8 cellular contexts compared by ENCODE assay signal in the genomic region with DNA sequence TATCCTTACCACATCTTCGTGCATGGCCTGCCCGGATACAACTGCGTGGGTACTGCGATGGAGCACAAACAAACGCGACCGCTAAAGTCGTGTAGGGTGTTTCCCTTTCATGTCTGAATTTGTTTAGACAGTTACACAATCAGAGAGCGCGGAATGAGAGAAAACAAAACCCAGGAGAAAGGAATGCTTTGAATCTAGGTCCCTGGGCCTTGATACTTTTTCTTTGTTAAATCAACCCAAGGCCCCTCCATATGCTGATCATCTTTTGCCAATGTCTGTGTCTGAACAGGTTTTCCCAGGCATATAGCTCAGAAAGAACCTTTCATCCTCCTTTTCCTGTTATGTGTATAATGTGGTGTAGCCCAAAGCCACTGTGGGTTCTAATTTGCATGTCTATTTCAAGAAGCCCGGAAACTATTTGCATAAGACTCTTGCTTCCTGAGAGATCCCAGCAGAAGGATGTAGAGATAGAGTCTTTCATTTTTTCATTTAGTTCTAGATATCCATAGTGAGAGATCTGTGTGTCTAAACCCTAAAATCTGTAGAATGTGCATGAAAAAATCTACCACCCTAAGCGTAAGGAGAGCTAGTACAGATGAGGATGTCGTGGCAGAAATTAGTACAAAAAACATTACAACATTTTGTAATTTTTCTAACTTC.
DNase-seq lines count a peak whose midpoint lies in the region; ATAC-seq and TF ChIP-seq lines count a peak whose summit lies in the region.

No MANE protein-coding gene starts in this region.

- peak; percentile 35 for DNase-seq in DMS153 (lab: John Stamatoyannopoulos, UW)
- no peak for DNase-seq in DMS153 treated with DMSO at 0.1 percent for 48 hours (lab: John Stamatoyannopoulos, UW; ENCODE audit: unreplicated experiment)
- DNase-seq in NOMO-1 treated with DMSO at 0.1 percent for 48 hours (lab: John Stamatoyannopoulos, UW; ENCODE audit: unreplicated experiment) = peak; percentile 73
- DNase-seq in amniotic epithelial cell (ENCODE audit: low read depth) = peak; percentile 7
- no peak for DNase-seq in nephron progenitor cell
- no peak for DNase-seq in ovary
- no peak for DNase-seq in OCI-M2 (lab: John Stamatoyannopoulos, UW; ENCODE audit: unreplicated experiment)

- H3K36me3 ChIP-seq in ovary = no peaks in the 10 kb centered on the region

- TF ChIP-seq CTCF in nephron progenitor cell (IDR thresholded peaks at IDR 0.05) (no peak), ovary (IDR thresholded peaks at IDR 0.05) (no peak)

- H3K4me1 ChIP-seq in ovary (ENCODE audit: insufficient read depth) = no peaks in the 10 kb centered on the region

- no peak overlapping the region for H3K27ac ChIP-seq in ovary

- peak; percentile 70 for ATAC-seq in HG02981 (IDR thresholded peaks at IDR 0.05; ENCODE audit: unreplicated experiment)

- H3K9me3 Mint-ChIP-seq in nephron progenitor cell = peaks cover 7% of the 10 kb centered on the region

- H3K4me1 Mint-ChIP-seq in nephron progenitor cell = peaks cover 36% of the 10 kb centered on the region

- no peaks in the 10 kb centered on the region for H3K9me3 ChIP-seq in ovary

- H3K4me3 ChIP-seq in ovary = no peak overlapping the region

- intact Hi-C loops in ovary (cut with DNase I) = no loop called here

- H3K4me3 Mint-ChIP-seq in nephron progenitor cell = no peak overlapping the region

- no peak for TF ChIP-seq POLR2A in ovary (IDR thresholded peaks at IDR 0.05)

- H3K27me3 Mint-ChIP-seq in nephron progenitor cell (ENCODE audit: low read depth, poor library complexity) = peaks cover 11% of the 10 kb centered on the region

- H3K27ac Mint-ChIP-seq in nephron progenitor cell = peak overlapping the region; percentile 100

- no peaks in the 10 kb centered on the region for H3K36me3 Mint-ChIP-seq in nephron progenitor cell (ENCODE audit: low read depth)

- no peaks in the 10 kb centered on the region for H3K27me3 ChIP-seq in ovary

- WGBS in ovary, 3 donors = 84 to 86% (median 85%) methylated on average over 13 of the region's 13 CpGs

- TF ChIP-seq EP300 in ovary (IDR thresholded peaks at IDR 0.05) = no peak

Comparison
In these comparisons a context has a peak if more than half of its experiments do, and no peak if none do; other contexts are left out.
1. DNase-seq: peak in DMS153 (single experiment), NOMO-1 treated with DMSO at 0.1 percent for 48 hours (single experiment) and amniotic epithelial cell (single experiment); none in DMS153 treated with DMSO at 0.1 percent for 48 hours (single experiment), nephron progenitor cell (single experiment), ovary (0 of 5) and OCI-M2 (single experiment).